ENCODE assay signal across 1 cellular context in genomic region chr11:102138223-102138622, GRCh38.
TF ChIP-seq lines count a peak whose summit lies in the region.

No MANE protein-coding gene starts in this region.

TF ChIP-seq in SK-N-SH, 30 proteins besides CTCF, POLR2A, EP300 and RAD21 (continued from another document):
- no peak for TF ChIP-seq REST (IDR thresholded peaks at IDR 0.05; ENCODE audit: low read depth, low read length)
- no peak for TF ChIP-seq USF2 (IDR thresholded peaks at IDR 0.05; ENCODE audit: borderline replicate concordance, low read depth, low read length)
